29 cellular contexts compared by ENCODE assay signal in genomic region chr10:114279886-114280644, GRCh38. TPM values are rescaled to one million over a fixed set of nuclear protein-coding genes. Genes with fewer than 3 reads are reported as not detected.
DNase-seq lines count a peak whose midpoint lies in the region; ATAC-seq and TF ChIP-seq lines count a peak whose summit lies in the region.
"Had no signal": no experiment of that assay in that cellular context is flagged by ENCODE, and none has a peak within 500 bp of the region (broad histone marks: within the 10 kb centered on the region; RNA-seq: fewer than 3 reads in every experiment).

No MANE protein-coding gene starts in this region.

- no peaks in the 10 kb centered on the region for H3F3A ChIP-seq in neural progenitor cell (ENCODE audit: low read depth)

- no peak overlapping the region for H3K9ac ChIP-seq in neural progenitor cell
- H3K9ac ChIP-seq: KMS-11 had no signal

- H3K4me3 Mint-ChIP-seq in neural progenitor cell = no peak overlapping the region
- H3K4me3 Mint-ChIP-seq in CD4-positive, alpha-beta memory T cell = no peak overlapping the region
- H3K4me3 Mint-ChIP-seq: activated naive CD8-positive, alpha-beta T cell treated with anti-CD3 and anti-CD28 coated beads for 36 hours; naive thymus-derived CD4-positive, alpha-beta T cell; stimulated activated effector memory CD8-positive, alpha-beta T cell treated with anti-CD3 and anti-CD28 coated beads, Interleukin-12 subunit alpha, Interleukin-12 subunit beta, amount 100 ng/mL, for 72 hours; T-helper 2 cell treated with Interferon-gamma antibody and Interleukin-4, amounts not matched to agents 5 μg/mL and 100 μg/mL, for 36 hours had no signal

- no peak overlapping the region for H3K4me2 ChIP-seq in neural progenitor cell
- H3K4me2 ChIP-seq: KMS-11 had no signal

- ATAC-seq in left ventricle myocardium superior = no peak
- ATAC-seq: naive thymus-derived CD4-positive, alpha-beta T cell; stimulated activated effector memory CD8-positive, alpha-beta T cell treated with anti-CD3 and anti-CD28 coated beads, Interleukin-12 subunit alpha, Interleukin-12 subunit beta, amount 100 ng/mL, for 72 hours had no signal

- peak overlapping the region; percentile 53 for H3K27ac Mint-ChIP-seq in neural progenitor cell
- H3K27ac Mint-ChIP-seq in CD4-positive, alpha-beta memory T cell = no peak overlapping the region
- H3K27ac Mint-ChIP-seq: activated naive CD8-positive, alpha-beta T cell treated with anti-CD3 and anti-CD28 coated beads for 36 hours; activated T-helper 2 cell treated with anti-CD3 and anti-CD28 coated beads, Interferon-gamma antibody, Interleukin-2, Interleukin-4, amounts not matched to agents 10 μg/mL and 5 μg/mL and 100 μg/mL, durations not matched to agents 14 hours and 24 hours and 36 hours; naive thymus-derived CD4-positive, alpha-beta T cell; stimulated activated effector memory CD8-positive, alpha-beta T cell treated with anti-CD3 and anti-CD28 coated beads, Interleukin-12 subunit alpha, Interleukin-12 subunit beta, amount 100 ng/mL, for 72 hours; T-helper 2 cell treated with Interferon-gamma antibody and Interleukin-4, amounts not matched to agents 5 μg/mL and 100 μg/mL, for 36 hours had no signal

- peaks cover 1% of the 10 kb centered on the region for H3K4me1 Mint-ChIP-seq in neural progenitor cell
- H3K4me1 Mint-ChIP-seq in CD4-positive, alpha-beta memory T cell = no peaks in the 10 kb centered on the region
- H3K4me1 Mint-ChIP-seq: activated naive CD8-positive, alpha-beta T cell treated with anti-CD3 and anti-CD28 coated beads for 36 hours; naive thymus-derived CD4-positive, alpha-beta T cell had no signal

- POLR2A ChIA-PET in CD4-positive, alpha-beta memory T cell (lab: Charles Lee; ENCODE audit: partially characterized antibody) = no interaction called here

- no peaks in the 10 kb centered on the region for H3K36me3 Mint-ChIP-seq in neural progenitor cell
- no peaks in the 10 kb centered on the region for H3K36me3 Mint-ChIP-seq in CD4-positive, alpha-beta memory T cell
- H3K36me3 Mint-ChIP-seq: activated naive CD8-positive, alpha-beta T cell treated with anti-CD3 and anti-CD28 coated beads for 36 hours; naive thymus-derived CD4-positive, alpha-beta T cell; stimulated activated effector memory CD8-positive, alpha-beta T cell treated with anti-CD3 and anti-CD28 coated beads, Interleukin-12 subunit alpha, Interleukin-12 subunit beta, amount 100 ng/mL, for 72 hours had no signal

- H3K4me3 ChIP-seq in coronary artery (no peak overlapping the region), neural progenitor cell (no peak overlapping the region)
- no peak overlapping the region for H3K4me3 ChIP-seq in CD4-positive, alpha-beta memory T cell (ENCODE audit: low read length in 2 of 2)

- CTCF ChIA-PET in CD4-positive, alpha-beta memory T cell (lab: Charles Lee; ENCODE audit: partially characterized antibody) = no interaction called here

- H2AFZ ChIP-seq in neural progenitor cell (replicated peaks) = peak overlapping the region; percentile 50

- H3K9me3 ChIP-seq in neural progenitor cell (ENCODE audit: low read depth) = no peaks in the 10 kb centered on the region
- no peaks in the 10 kb centered on the region for H3K9me3 ChIP-seq in CD4-positive, alpha-beta memory T cell (ENCODE audit: control insufficient read depth in 1 of 2, low read length in 2 of 2)
- H3K9me3 ChIP-seq: BE2C had no signal

- intact Hi-C loops in cardiac septum (cut with DNase I) (no loop called here), left ventricle myocardium superior (cut with micrococcal nuclease) (no loop called here)
- intact Hi-C loops in CD4-positive, alpha-beta memory T cell (cut with micrococcal nuclease) = no loop called here

- no peaks in the 10 kb centered on the region for H3K4me1 ChIP-seq in neural progenitor cell
- H3K4me1 ChIP-seq in CD4-positive, alpha-beta memory T cell (ENCODE audit: insufficient read depth, low read length) = no peaks in the 10 kb centered on the region
- H3K4me1 ChIP-seq: BE2C had no signal

- peaks cover 8% of the 10 kb centered on the region for H3K27me3 Mint-ChIP-seq in neural progenitor cell (ENCODE audit: insufficient read depth, low read depth)
- H3K27me3 Mint-ChIP-seq in CD4-positive, alpha-beta memory T cell = peaks cover 3 to 7% of the 10 kb centered on the region in 2 donors
- H3K27me3 Mint-ChIP-seq: activated naive CD8-positive, alpha-beta T cell treated with anti-CD3 and anti-CD28 coated beads for 36 hours had no signal

- DNase-seq in cardiac septum (ENCODE audit: low spot score) (peak; percentile 36), left ventricle myocardium superior (no peak), coronary artery (ENCODE audit: low spot score) (peak; percentile 16), neural progenitor cell (ENCODE audit: low spot score) (no peak), NCI-H345 (lab: John Stamatoyannopoulos, UW) (no peak), SK-N-DZ (ENCODE audit: low spot score) (no peak), MV-4-11 (lab: John Stamatoyannopoulos, UW) (no peak)
- no peak for DNase-seq in CD4-positive, alpha-beta memory T cell
- DNase-seq: activated CD4-positive, alpha-beta T cell treated with anti-CD3 and anti-CD28 coated beads for 4 hours; activated naive CD8-positive, alpha-beta T cell treated with anti-CD3 and anti-CD28 coated beads for 36 hours; anterior cingulate cortex; BE2C; effector CD4-positive, alpha-beta T cell; naive thymus-derived CD4-positive, alpha-beta T cell; NCI-H1417 treated with DMSO at 0.1 percent for 48 hours; NCI-H2029 treated with DMSO at 0.1 percent for 48 hours; NCI-H526; NK-92 treated with Interleukin-12 subunit alpha and Interleukin-12 subunit beta, amount 100 ng/mL, for 24 hours; nucleus accumbens; Right ventricle myocardium superior; substantia nigra; WERI-Rb-1 had no signal

- no peak overlapping the region for H3K27ac ChIP-seq in coronary artery
- H3K27ac ChIP-seq in neural progenitor cell = no peak overlapping the region
- H3K27ac ChIP-seq in CD4-positive, alpha-beta memory T cell (ENCODE audit: low read depth, low read length) = no peak overlapping the region
- H3K27ac ChIP-seq: epithelial cell of prostate, KMS-11, WERI-Rb-1 had no signal

- TF ChIP-seq CTCF in coronary artery (IDR thresholded peaks at IDR 0.05) (no peak), neural progenitor cell (IDR thresholded peaks at IDR 0.05) (no peak)

- no peaks in the 10 kb centered on the region for H3K36me3 ChIP-seq in neural progenitor cell
- H3K36me3 ChIP-seq in CD4-positive, alpha-beta memory T cell (ENCODE audit: insufficient read depth, low read length) = no peaks in the 10 kb centered on the region
- H3K36me3 ChIP-seq: BE2C, WERI-Rb-1 had no signal

- H3K79me2 ChIP-seq in neural progenitor cell (ENCODE audit: low read depth) = no peaks in the 10 kb centered on the region

- H3K27me3 ChIP-seq in neural progenitor cell = no peaks in the 10 kb centered on the region
- no peaks in the 10 kb centered on the region for H3K27me3 ChIP-seq in CD4-positive, alpha-beta memory T cell (ENCODE audit: insufficient read depth, low read length)
- H3K27me3 ChIP-seq: BE2C had no signal

- H4K20me1 ChIP-seq in neural progenitor cell (ENCODE audit: low read depth) = no peaks in the 10 kb centered on the region

- H3K9me3 Mint-ChIP-seq in neural progenitor cell = no peaks in the 10 kb centered on the region
- H3K9me3 Mint-ChIP-seq in CD4-positive, alpha-beta memory T cell = peaks cover 0 to 2% (median 0%) of the 10 kb centered on the region in 8 donors
- H3K9me3 Mint-ChIP-seq: activated naive CD8-positive, alpha-beta T cell treated with anti-CD3 and anti-CD28 coated beads for 36 hours; activated T-helper 2 cell treated with anti-CD3 and anti-CD28 coated beads, Interferon-gamma antibody, Interleukin-2, Interleukin-4, amounts not matched to agents 10 μg/mL and 5 μg/mL and 100 μg/mL, durations not matched to agents 14 hours and 24 hours and 36 hours; naive thymus-derived CD4-positive, alpha-beta T cell; stimulated activated effector memory CD8-positive, alpha-beta T cell treated with anti-CD3 and anti-CD28 coated beads, Interleukin-12 subunit alpha, Interleukin-12 subunit beta, amount 100 ng/mL, for 72 hours; T-helper 2 cell treated with Interferon-gamma antibody and Interleukin-4, amounts not matched to agents 5 μg/mL and 100 μg/mL, for 36 hours had no signal

RNA-seq across cellular contexts. Expression of gene VWA2, which starts 41.0 kb away (rescaled TPM):
- total RNA-seq in cardiac septum = not detected
- not detected for total RNA-seq in left ventricle myocardium superior
- 0.09 TPM in 1 of 2 replicates, not detected in the other for total RNA-seq in neural progenitor cell (ENCODE audit: low replicate concordance)
- total RNA-seq in CD4-positive, alpha-beta memory T cell = not detected
- polyA plus RNA-seq in CD4-positive, alpha-beta memory T cell = not detected
- not detected in 2 replicates for polyA plus RNA-seq in SK-N-DZ (2014; cell fraction: cytosol; rRNA removed)
- not detected in 2 replicates for polyA plus RNA-seq in SK-N-DZ (2014; cell fraction: nucleus; rRNA removed)
- total RNA-seq: activated naive CD8-positive, alpha-beta T cell treated with anti-CD3 and anti-CD28 coated beads for 36 hours; activated T-helper 2 cell treated with anti-CD3 and anti-CD28 coated beads, Interferon-gamma antibody, Interleukin-2, Interleukin-4, amounts not matched to agents 10 μg/mL and 5 μg/mL and 100 μg/mL, durations not matched to agents 14 hours and 24 hours and 36 hours; G401; pulmonary artery endothelial cell had no signal
- polyA plus RNA-seq: naive thymus-derived CD4-positive, alpha-beta T cell had no signal

Comparison
In these comparisons a context has a peak if more than half of its experiments do, and no peak if none do; other contexts are left out.
1. DNase-seq: peak in cardiac septum (single experiment) and coronary artery (single experiment); none in left ventricle myocardium superior (single experiment), neural progenitor cell (single experiment), NCI-H345 (single experiment), CD4-positive, alpha-beta memory T cell (0 of 5), SK-N-DZ (single experiment) and MV-4-11 (single experiment).